Comparison of ENCODE assay signal across 8 cellular contexts in genomic region chr14:88562831-88563686, GRCh38. TPM values are rescaled to one million over a fixed set of nuclear protein-coding genes. Genes with fewer than 3 reads are reported as not detected.
DNase-seq lines count a peak whose midpoint lies in the region; ATAC-seq, FAIRE-seq and TF ChIP-seq lines count a peak whose summit lies in the region.

Gene ZC3H14, plus strand, starts transcription at chr14:88563037. Its CDS starts 97 bp downstream, at chr14:88563134.

- H3K9me3 ChIP-seq in kidney (ENCODE audit: control insufficient read depth in 1 of 2, low read length in 2 of 2) = no peaks in the 10 kb centered on the region

- peak within 1 kb of the TSS; percentile 83 to 86 for H3K9ac ChIP-seq in kidney (ENCODE audit: low read length in 2 of 2)

- intact Hi-C loops in kidney (cut with DNase I) = no loop called here

- H3K27ac ChIP-seq in kidney (ENCODE audit: low read depth in 2 of 2, low read length in 2 of 2) = peak within 1 kb of the TSS; percentile 85 to 89

- DNase-seq in AML-193 (lab: John Stamatoyannopoulos, UW) (peak; percentile 66 to 72), NCI-H446 treated with DMSO at 0.1 percent for 48 hours (lab: John Stamatoyannopoulos, UW) (peak; percentile 80), cerebellar cortex (ENCODE audit: low spot score) (peak; percentile 84), kidney (peak; percentile 95)
- peak; percentile 88 for DNase-seq in activated CD4-positive, CD25-positive, alpha-beta regulatory T cell treated with anti-CD3 and anti-CD28 coated beads, Interleukin-2, amount 50 U/mL, for 72 hours
- DNase-seq in stimulated activated CD4-positive, alpha-beta T cell treated with anti-CD3 and anti-CD28 coated beads, Interleukin-15, amount 100 ng/mL, for 48 hours (ENCODE audit: low read depth in 2 of 2) = peak; percentile 74 to 78

- FAIRE-seq in kidney (lab: Jason Lieb, UNC) = no peak

- no peak for TF ChIP-seq CTCF in kidney (IDR thresholded peaks at IDR 0.05; ENCODE audit: borderline replicate concordance, extremely low read depth, insufficient read depth)

- peaks cover 6 to 11% of the 10 kb centered on the region in 2 donors for H3K4me1 ChIP-seq in kidney (ENCODE audit: control insufficient read depth in 1 of 2, insufficient read depth in 1 of 2, low read depth in 1 of 2, low read length in 2 of 2)

- peak; percentile 95 for ATAC-seq in GM19025 (IDR thresholded peaks at IDR 0.05; ENCODE audit: low read depth, unreplicated experiment)
- peak; percentile 98 for ATAC-seq in HG03280 (IDR thresholded peaks at IDR 0.05; ENCODE audit: unreplicated experiment)

- peak within 1 kb of the TSS; percentile 62 to 85 for H3K4me3 ChIP-seq in kidney (ENCODE audit: low read length in 2 of 2)

- peaks cover 0 to 5% of the 10 kb centered on the region in 2 donors for H3K36me3 ChIP-seq in kidney (ENCODE audit: control insufficient read depth in 1 of 2, insufficient read depth in 2 of 2, low read length in 2 of 2)

RNA-seq across cellular contexts. Expression of gene ZC3H14, which starts in this region (rescaled TPM):
- total RNA-seq in kidney = 49.7 TPM
- polyA plus RNA-seq in kidney (ENCODE audit: insufficient read depth, low read depth, low replicate concordance) = 27.7 TPM

Comparison
In these comparisons a context has a peak if more than half of its experiments do, and no peak if none do; other contexts are left out.
1. Peak in every context shown above with its lines: DNase-seq, ATAC-seq, H3K4me3 ChIP-seq and H3K27ac ChIP-seq.